1 cellular context compared by ENCODE assay signal in the genomic region with DNA sequence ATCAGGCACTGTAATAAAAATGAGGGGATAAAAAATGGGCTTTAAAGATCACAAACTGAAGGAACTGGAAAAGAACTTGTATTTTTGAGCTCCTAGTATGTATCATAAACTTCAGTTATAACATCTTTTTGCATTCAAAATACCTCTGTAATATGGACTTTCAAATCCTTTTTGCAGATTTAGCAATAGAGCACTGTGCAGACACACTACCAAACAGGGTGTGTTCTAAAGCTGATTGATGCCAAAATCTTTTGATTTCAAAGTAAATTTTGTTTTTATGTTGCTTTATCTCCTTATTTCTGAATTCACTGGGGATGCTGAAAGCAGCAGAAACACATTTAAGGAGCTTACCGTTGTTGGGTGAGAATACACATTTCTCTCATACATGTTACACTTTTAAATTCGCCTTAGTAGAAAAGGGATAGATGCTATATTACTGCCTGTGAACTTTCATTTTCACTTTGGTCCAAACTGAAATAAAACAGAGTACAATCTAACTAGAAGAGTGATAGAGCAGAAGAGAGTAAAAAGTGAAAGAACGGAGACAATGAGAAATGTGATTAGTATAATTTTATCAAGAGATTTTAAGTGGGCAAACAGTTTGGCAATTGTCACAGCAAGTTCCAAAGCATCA.
TF ChIP-seq lines count a peak whose summit lies in the region.

No MANE protein-coding gene starts in this region.

TF ChIP-seq in IMR-90, 13 proteins besides CTCF, POLR2A, EP300 and RAD21 (continued from another document):
- TF ChIP-seq FOS (IDR thresholded peaks at IDR 0.05; ENCODE audit: low read depth, low read length) (no peak), RFX5 (IDR thresholded peaks at IDR 0.05; ENCODE audit: low read depth, low read length) (no peak), RCOR1 (IDR thresholded peaks at IDR 0.05; ENCODE audit: insufficient replicate concordance, low read length) (no peak)
- TF ChIP-seq, protein P1, sequence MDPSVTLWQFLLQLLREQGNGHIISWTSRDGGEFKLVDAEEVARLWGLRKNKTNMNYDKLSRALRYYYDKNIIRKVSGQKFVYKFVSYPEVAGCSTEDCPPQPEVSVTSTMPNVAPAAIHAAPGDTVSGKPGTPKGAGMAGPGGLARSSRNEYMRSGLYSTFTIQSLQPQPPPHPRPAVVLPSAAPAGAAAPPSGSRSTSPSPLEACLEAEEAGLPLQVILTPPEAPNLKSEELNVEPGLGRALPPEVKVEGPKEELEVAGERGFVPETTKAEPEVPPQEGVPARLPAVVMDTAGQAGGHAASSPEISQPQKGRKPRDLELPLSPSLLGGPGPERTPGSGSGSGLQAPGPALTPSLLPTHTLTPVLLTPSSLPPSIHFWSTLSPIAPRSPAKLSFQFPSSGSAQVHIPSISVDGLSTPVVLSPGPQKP (IDR thresholded peaks at IDR 0.05; ENCODE audit: borderline replicate concordance, low read depth, low read length): no peak
TF ChIP-seq in IMR-90: peak in this region for 0.
